Comparison of ENCODE assay signal across 15 cellular contexts in the genomic region with DNA sequence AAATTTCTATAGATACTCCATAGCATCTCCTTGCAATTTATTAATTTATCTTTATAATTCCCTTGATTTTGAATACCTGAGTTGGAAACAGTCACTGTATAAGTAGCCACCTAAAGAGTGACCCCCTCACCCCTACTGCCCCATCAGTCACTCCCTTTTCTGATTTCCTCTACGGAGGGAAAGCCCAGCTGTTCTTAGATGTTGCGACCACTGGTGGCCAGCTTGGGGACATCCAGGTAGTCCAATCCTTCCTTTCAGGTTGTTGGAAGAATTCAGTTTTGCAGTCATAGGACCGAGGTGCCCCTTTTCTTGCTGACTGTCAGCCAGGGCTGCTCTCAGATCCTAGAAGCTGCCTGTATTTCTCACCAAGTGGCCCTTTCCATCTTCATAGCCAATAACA.
"Had no signal": no experiment of that assay in that cellular context is flagged by ENCODE, and none has a peak within 500 bp of the region (broad histone marks: within the 10 kb centered on the region; RNA-seq: fewer than 3 reads in every experiment).

No MANE protein-coding gene starts in this region.

- DNase-seq: activated CD4-positive, alpha-beta T cell treated with anti-CD3 and anti-CD28 coated beads, Interleukin-2, amount 50 U/mL, for 4 hours; activated T-cell treated with anti-CD3 and anti-CD28 coated beads, Interleukin-2, amount 50 U/mL, for 1 hour; amniotic stem cell; brain microvascular endothelial cell; cerebellar nuclear complex; effector memory CD8-positive, alpha-beta T cell; left cardiac atrium; mucosa of descending colon; natural killer cell; occipital lobe; psoas muscle; stimulated activated CD4-positive, alpha-beta T cell treated with anti-CD3 and anti-CD28 coated beads, Interleukin-2, amount 100 ng/mL, for 24 hours; stimulated activated naive CD4-positive, alpha-beta T cell; substantia nigra had no signal

- H3K36me3 ChIP-seq: brain microvascular endothelial cell had no signal

- H3K27ac ChIP-seq: brain microvascular endothelial cell, psoas muscle had no signal

- ATAC-seq: effector memory CD8-positive, alpha-beta T cell; left cardiac atrium; mucosa of descending colon; natural killer cell; psoas muscle; sciatic nerve had no signal

- H3K4me3 ChIP-seq: mucosa of descending colon, psoas muscle had no signal

- H3K9me3 ChIP-seq: mucosa of descending colon, psoas muscle had no signal

- H3K27me3 ChIP-seq: brain microvascular endothelial cell had no signal

- H3K4me1 ChIP-seq: psoas muscle had no signal
